ENCODE assay signal across 21 cellular contexts in genomic region chr9:36848946-36849345, GRCh38.
"Had no signal": no experiment of that assay in that cellular context is flagged by ENCODE, and none has a peak within 500 bp of the region (broad histone marks: within the 10 kb centered on the region; RNA-seq: fewer than 3 reads in every experiment).

No MANE protein-coding gene starts in this region.

- H3K36me3 Mint-ChIP-seq: immature natural killer cell; naive thymus-derived CD4-positive, alpha-beta T cell had no signal

- H3K4me1 ChIP-seq: colonic mucosa, foreskin keratinocyte, left ventricle myocardium inferior, lower lobe of right lung, right atrium auricular region, sigmoid colon had no signal

- H3K27me3 ChIP-seq: colonic mucosa, right atrium auricular region had no signal

- H3K4me1 Mint-ChIP-seq: naive thymus-derived CD4-positive, alpha-beta T cell had no signal

- FAIRE-seq: endothelial cell of umbilical vein, keratinocyte, urothelium cell line had no signal

- H3K36me3 ChIP-seq: colonic mucosa, left ventricle myocardium inferior, lower lobe of right lung, right atrium auricular region, sigmoid colon had no signal

- H3K27ac ChIP-seq: colonic mucosa, foreskin keratinocyte, left ventricle myocardium inferior, lower lobe of right lung, right atrium auricular region, sigmoid colon, skin epidermis had no signal

- DNase-seq: colonic mucosa; dermis blood vessel endothelial cell; erythroblast; immature natural killer cell; left cardiac atrium; left ventricle myocardium inferior; lower lobe of right lung; mesenchymal stem cell; naive thymus-derived CD4-positive, alpha-beta T cell; sigmoid colon; stimulated activated CD4-positive, alpha-beta T cell treated with anti-CD3 and anti-CD28 coated beads, Interleukin-2, amount 100 ng/mL, for 24 hours; stimulated activated CD4-positive, alpha-beta T cell treated with anti-CD3 and anti-CD28 coated beads, Interleukin-4, amount 100 ng/mL, for 4 hours; stimulated activated naive CD4-positive, alpha-beta T cell treated with Interleukin-2 at 50 U/mL for 16 hours; trophoblast cell had no signal

- H3K4me3 Mint-ChIP-seq: immature natural killer cell; naive thymus-derived CD4-positive, alpha-beta T cell had no signal

- H3K4me3 ChIP-seq: colonic mucosa, left ventricle myocardium inferior, lower lobe of right lung, right atrium auricular region, sigmoid colon, skin epidermis had no signal

- ATAC-seq: left cardiac atrium, lower lobe of right lung had no signal

- H3K9me3 Mint-ChIP-seq: naive thymus-derived CD4-positive, alpha-beta T cell; nephron progenitor cell had no signal

- H3K27ac Mint-ChIP-seq: immature natural killer cell; naive thymus-derived CD4-positive, alpha-beta T cell had no signal

- H3K9me3 ChIP-seq: colonic mucosa, left ventricle myocardium inferior, lower lobe of right lung, right atrium auricular region, sigmoid colon had no signal
